Comparison of ENCODE assay signal across 17 cellular contexts in genomic region chr2:190353537-190353899, GRCh38. TPM values are rescaled to one million over a fixed set of nuclear protein-coding genes. Genes with fewer than 3 reads are reported as not detected.
DNase-seq lines count a peak whose midpoint lies in the region; ATAC-seq and TF ChIP-seq lines count a peak whose summit lies in the region.
"Had no signal": no experiment of that assay in that cellular context is flagged by ENCODE, and none has a peak within 500 bp of the region (broad histone marks: within the 10 kb centered on the region; RNA-seq: fewer than 3 reads in every experiment).

No MANE protein-coding gene starts in this region.

- H3K27ac ChIP-seq in adrenal gland (peak overlapping the region in 4 of 5 donors; percentile 48 to 60 (median 58)), esophagus squamous epithelium (peak overlapping the region; percentile 74 to 89 (median 82)), suprapubic skin (peak overlapping the region; percentile 74)

- no peak for TF ChIP-seq EP300 in suprapubic skin (IDR thresholded peaks at IDR 0.05)

- no peak for TF ChIP-seq POLR2A in adrenal gland (IDR thresholded peaks at IDR 0.05)
- no peak for TF ChIP-seq POLR2A in esophagus squamous epithelium (IDR thresholded peaks at IDR 0.05)
- no peak for TF ChIP-seq POLR2A in suprapubic skin (IDR thresholded peaks at IDR 0.05)

- H3K27me3 Mint-ChIP-seq in mesothelial cell of epicardium (ENCODE audit: low read depth), result no peaks in the 10 kb centered on the region
- H3K27me3 Mint-ChIP-seq: activated CD8-positive, alpha-beta memory T cell treated with anti-CD3 and anti-CD28 coated beads, Interleukin-2, amount 10 ng/mL, durations not matched to agents 7 days and 5 days had no signal

- H3K36me3 ChIP-seq in adrenal gland (replicated peaks in 1 of 2) (no peaks in the 10 kb centered on the region), esophagus squamous epithelium (peaks cover 0 to 14% (median 0%) of the 10 kb centered on the region in 3 donors), suprapubic skin (no peaks in the 10 kb centered on the region)

- H3K4me3 Mint-ChIP-seq in mesothelial cell of epicardium, result no peak overlapping the region
- H3K4me3 Mint-ChIP-seq: activated CD8-positive, alpha-beta memory T cell treated with anti-CD3 and anti-CD28 coated beads, Interleukin-2, amount 10 ng/mL, durations not matched to agents 7 days and 5 days; nephron had no signal

- no peaks in the 10 kb centered on the region for H3K36me3 Mint-ChIP-seq in mesothelial cell of epicardium

- H3K9me3 ChIP-seq in adrenal gland (replicated peaks in 1 of 3) (no peaks in the 10 kb centered on the region), esophagus squamous epithelium (no peaks in the 10 kb centered on the region), suprapubic skin (no peaks in the 10 kb centered on the region)

- H3K27me3 ChIP-seq in adrenal gland (no peaks in the 10 kb centered on the region), esophagus squamous epithelium (no peaks in the 10 kb centered on the region), suprapubic skin (no peaks in the 10 kb centered on the region)

- peaks cover 44% of the 10 kb centered on the region for H3K4me1 Mint-ChIP-seq in mesothelial cell of epicardium

- H3K4me3 ChIP-seq in adrenal gland (no peak overlapping the region), esophagus squamous epithelium (no peak overlapping the region), suprapubic skin (no peak overlapping the region)

- DNase-seq in adrenal gland (no peak), esophagus squamous epithelium (lab: John Stamatoyannopoulos, UW) (no peak), mesothelial cell of epicardium (ENCODE audit: low spot score in 2 of 2, unreplicated experiment in 2 of 2) (no peak), suprapubic skin (ENCODE audit: low spot score in 2 of 2) (no peak), COLO829 (ENCODE audit: low spot score) (no peak), NCI-H2171 treated with DMSO at 0.1 percent for 48 hours (lab: John Stamatoyannopoulos, UW) (no peak)
- DNase-seq: activated CD8-positive, alpha-beta memory T cell treated with anti-CD3 and anti-CD28 coated beads, Interleukin-2, amount 10 ng/mL, durations not matched to agents 7 days and 5 days; activated gamma-delta T cell; EL; foreskin melanocyte; H7; IMR-90; NCI-H1930; stimulated activated CD4-positive, alpha-beta T cell treated with anti-CD3 and anti-CD28 coated beads, Interleukin-1b, Interleukin-23, amount 100 ng/mL, for 48 hours had no signal

- peak overlapping the region; percentile 78 for H3K27ac Mint-ChIP-seq in mesothelial cell of epicardium
- H3K27ac Mint-ChIP-seq: activated CD8-positive, alpha-beta memory T cell treated with anti-CD3 and anti-CD28 coated beads, Interleukin-2, amount 10 ng/mL, durations not matched to agents 7 days and 5 days had no signal

- no peaks in the 10 kb centered on the region for H3K9me3 Mint-ChIP-seq in mesothelial cell of epicardium
- H3K9me3 Mint-ChIP-seq: nephron had no signal

- intact Hi-C loops in adrenal gland (cut with DNase I) (no loop called here), esophagus squamous epithelium (cut with DNase I) (no loop called here)

- ATAC-seq in GM18873 (IDR thresholded peaks at IDR 0.05; ENCODE audit: low FRiP score, unreplicated experiment) (no peak), GM19463 (IDR thresholded peaks at IDR 0.05; ENCODE audit: unreplicated experiment) (no peak)
- ATAC-seq: activated CD8-positive, alpha-beta memory T cell treated with anti-CD3 and anti-CD28 coated beads, Interleukin-2, amount 10 ng/mL, durations not matched to agents 7 days and 5 days had no signal

- TF ChIP-seq CTCF in adrenal gland (IDR thresholded peaks at IDR 0.05) (no peak), esophagus squamous epithelium (IDR thresholded peaks at IDR 0.05) (no peak), mesothelial cell of epicardium (IDR thresholded peaks at IDR 0.05; ENCODE audit: unreplicated experiment) (no peak), suprapubic skin (IDR thresholded peaks at IDR 0.05) (no peak)

- H3K4me1 ChIP-seq in adrenal gland (replicated peaks in 1 of 2) (peaks cover 34 to 57% of the 10 kb centered on the region in 2 donors), esophagus squamous epithelium (peaks cover 13 to 77% (median 49%) of the 10 kb centered on the region in 3 donors), suprapubic skin (peaks cover 63% of the 10 kb centered on the region)

RNA-seq across cellular contexts. Expression of gene INPP1, which starts 10.1 kb away (rescaled TPM):
- total RNA-seq in adrenal gland, result 10 to 100 TPM; 18.8 to 65.0 (median 43.2) TPM
- 10 to 100 TPM; 62.0 to 74.1 (median 65.3) TPM for polyA plus RNA-seq in adrenal gland
- total RNA-seq in esophagus squamous epithelium, result 10 to 100 TPM; 37.0 to 73.0 (median 48.4) TPM
- total RNA-seq in mesothelial cell of epicardium, result 18.4 to 20.6 TPM (median 20.3 TPM) in 3 replicates
- total RNA-seq in suprapubic skin, result 10 to 100 TPM; 14.0 to 26.5 (median 17.5) TPM

RNA-seq across cellular contexts. Expression of gene HIBCH, which starts 33.9 kb away (rescaled TPM):
- 100 to 1,000 TPM in 2 of 8 donors, 10 to 100 TPM in 6; 35.1 to 174 (median 66.4) TPM for total RNA-seq in adrenal gland
- 100 to 1,000 TPM in 1 of 3 donors, 10 to 100 TPM in 2; 18.2 to 116 (median 29.2) TPM for polyA plus RNA-seq in adrenal gland
- 10 to 100 TPM; 20.9 to 31.5 (median 29.9) TPM for total RNA-seq in esophagus squamous epithelium
- 55.7 to 64.0 TPM (median 58.8 TPM) in 3 replicates for total RNA-seq in mesothelial cell of epicardium
- total RNA-seq in suprapubic skin, result 10 to 100 TPM; 22.9 to 30.4 (median 24.9) TPM

RNA-seq across cellular contexts. Expression of gene MFSD6, which starts 54.6 kb away (rescaled TPM):
- total RNA-seq in adrenal gland (100 to 1,000 TPM in 6 of 8 donors, 10 to 100 TPM in 2; 39.0 to 253 (median 161) TPM), esophagus squamous epithelium (100 to 1,000 TPM in 3 of 4 donors, 10 to 100 TPM in 1; 81.2 to 157 (median 133) TPM), mesothelial cell of epicardium (10.9 to 12.6 TPM (median 11.7 TPM) in 3 replicates), suprapubic skin (100 to 1,000 TPM; 182 to 295 (median 199) TPM)
- polyA plus RNA-seq in adrenal gland, result 10 to 100 TPM; 23.2 to 50.7 (median 29.0) TPM
